26 cellular contexts compared by ENCODE assay signal in the genomic region with DNA sequence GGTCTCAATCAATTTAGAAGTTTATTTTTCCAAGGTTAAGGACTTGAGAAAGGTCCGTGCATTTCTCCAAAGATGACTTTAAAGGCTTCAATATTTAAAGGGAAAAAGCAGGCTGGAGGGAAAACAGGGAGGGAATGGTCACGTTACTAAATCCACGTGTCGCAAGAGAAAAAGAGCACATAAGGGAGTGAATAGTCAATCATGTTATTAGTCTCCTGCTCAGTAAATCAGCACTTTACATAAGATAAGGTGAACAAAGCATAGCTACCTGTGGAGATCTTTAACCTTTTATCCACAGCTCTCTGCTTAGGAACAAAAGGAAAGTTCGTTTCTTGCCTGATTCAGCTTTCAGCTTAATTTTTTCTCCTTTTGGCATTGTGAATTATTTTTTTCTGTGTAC.
"Had no signal": no experiment of that assay in that cellular context is flagged by ENCODE, and none has a peak within 500 bp of the region (broad histone marks: within the 10 kb centered on the region; RNA-seq: fewer than 3 reads in every experiment).

No MANE protein-coding gene starts in this region.

- H3K4me3 ChIP-seq: MG63, PC-9, Peyer's patch, SJCRH30 had no signal

- H3K27ac Mint-ChIP-seq: T-helper 17 cell had no signal

- H3K4me2 ChIP-seq: PC-9 had no signal

- ATAC-seq: HepG2, Right ventricle myocardium inferior, SK-N-SH treated with all-trans-retinoic acid at 6 μM for 48 hours, T-helper 17 cell had no signal

- H3K36me3 ChIP-seq: MG63, Peyer's patch, SJCRH30 had no signal

- H3K4me1 ChIP-seq: Peyer's patch, SJCRH30 had no signal

- H3K4me3 Mint-ChIP-seq: T-helper 17 cell had no signal

- H3K27me3 Mint-ChIP-seq: T-helper 17 cell had no signal

- DNase-seq: IMR-90, Karpas-422, KG1, MG63, NCI-H1092, NCI-H1105 treated with DMSO at 0.1 percent for 48 hours, NCI-H1417 treated with DMSO at 0.1 percent for 48 hours, NCI-H1694, NCI-H187 treated with DMSO at 0.1 percent for 48 hours, NCI-H2029 treated with DMSO at 0.1 percent for 48 hours, NCI-H2171 treated with DMSO at 0.1 percent for 48 hours, NCI-H345, NCI-H446 treated with DMSO at 0.1 percent for 48 hours, NCI-H510A treated with DMSO at 0.1 percent for 48 hours, NCI-H526, NCI-H748 treated with DMSO at 0.1 percent for 48 hours, OCI-M1, PC-9, Peyer's patch, SHP77 treated with DMSO at 0.1 percent for 48 hours, SJCRH30, T-helper 1 cell, T-helper 17 cell had no signal

- H3K27ac ChIP-seq: PC-9, Peyer's patch, SJCRH30 had no signal

- H3K9me3 ChIP-seq: MG63, Peyer's patch had no signal

- H3K27me3 ChIP-seq: MG63, Peyer's patch, SJCRH30 had no signal

- H2AFZ ChIP-seq: PC-9 had no signal
